In the genomic region with DNA sequence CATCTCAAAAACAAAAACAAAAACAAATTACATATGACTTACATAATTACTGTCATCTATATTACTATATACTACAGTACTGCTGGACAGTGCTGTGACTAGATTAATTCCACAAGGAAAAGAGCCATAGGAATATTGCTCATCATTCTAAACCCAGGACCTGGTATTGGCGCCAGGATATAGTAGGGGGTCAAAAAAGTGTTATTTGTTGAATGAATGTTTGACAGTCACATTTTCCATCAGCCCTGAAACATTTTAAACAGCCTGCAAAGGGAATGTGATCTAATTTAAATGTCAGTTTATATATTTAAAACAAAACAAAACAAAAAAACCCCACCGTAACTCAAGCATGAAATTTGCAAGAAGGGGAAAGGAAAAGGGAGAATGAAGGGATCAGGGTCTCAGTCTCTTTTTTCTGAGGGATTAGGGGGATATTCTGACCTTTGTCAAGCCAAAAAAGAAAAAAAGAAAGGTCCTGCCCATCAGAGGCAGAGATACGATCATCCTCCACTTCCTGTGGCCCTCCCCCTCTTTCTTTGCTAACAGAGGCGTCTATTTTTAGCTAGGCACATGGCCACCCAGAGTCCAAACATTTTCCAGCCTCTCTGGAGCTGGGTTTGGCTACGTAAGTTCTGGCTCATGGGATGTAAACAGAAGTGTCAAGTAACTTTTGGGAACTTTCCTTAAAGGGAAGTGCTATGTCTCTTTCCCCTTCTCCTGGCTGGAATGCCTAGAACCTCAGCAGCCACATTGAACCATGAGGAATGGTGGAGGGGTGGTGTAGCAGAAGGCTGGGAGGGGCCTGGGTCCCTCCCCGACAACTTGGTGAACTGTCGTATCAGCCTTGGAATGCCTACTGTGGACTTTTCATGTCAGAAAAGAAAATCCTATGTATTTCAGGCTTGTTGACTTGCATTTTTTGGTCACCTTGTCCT, we compare ENCODE assay signal across 1 cellular context.
TF ChIP-seq lines count a peak whose summit lies in the region.

No MANE protein-coding gene starts in this region.

TF ChIP-seq in K562, 482 proteins besides CTCF, POLR2A, EP300 and RAD21 (continued from another document and continues in another):
- peak; percentile 57 to 84 for TF ChIP-seq E2F6 (IDR thresholded peaks at IDR 0.05; ENCODE audit: borderline replicate concordance in 1 of 2, extremely low read depth in 1 of 2, insufficient read depth in 1 of 2, insufficient read length in 1 of 2, low read depth in 1 of 2, low read length in 1 of 2, poor library complexity in 1 of 2, severe bottlenecking in 1 of 2)
- TF ChIP-seq JUN (IDR thresholded peaks at IDR 0.05; ENCODE audit: borderline replicate concordance, low read depth, low read length), result 0 out of 2 replicates have a peak, but pooled peaks have one; percentile 56
- 0 out of 2 replicates have a peak, but pooled peaks have one; percentile 25 for TF ChIP-seq JUN (CRISPR knock-in tag; IDR thresholded peaks at IDR 0.05; ENCODE audit: borderline replicate concordance)
- TF ChIP-seq TEAD1 (CRISPR knock-in tag; IDR thresholded peaks at IDR 0.05), result peak; percentile 27 to 71; a peak in 2 of 4 replicates
- no peak for TF ChIP-seq ZNF717 (CRISPR knock-in tag; IDR thresholded peaks at IDR 0.05)
- TF ChIP-seq NR2C2 (CRISPR knock-in tag; IDR thresholded peaks at IDR 0.05), result no peak
- peak; percentile 75 for TF ChIP-seq NR2C2 (tag; IDR thresholded peaks at IDR 0.05)
- TF ChIP-seq, protein P1, sequence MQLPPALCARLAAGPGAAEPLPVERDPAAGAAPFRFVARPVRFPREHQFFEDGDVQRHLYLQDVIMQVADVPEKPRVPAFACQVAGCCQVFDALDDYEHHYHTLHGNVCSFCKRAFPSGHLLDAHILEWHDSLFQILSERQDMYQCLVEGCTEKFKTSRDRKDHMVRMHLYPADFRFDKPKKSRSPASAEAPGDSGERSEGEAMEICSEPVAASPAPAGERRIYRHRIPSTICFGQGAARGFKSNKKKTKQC (CRISPR knock-in tag; IDR thresholded peaks at IDR 0.05), result no peak
- TF ChIP-seq KAT8 (IDR thresholded peaks at IDR 0.05; ENCODE audit: low read depth), result no peak
- TF ChIP-seq AFF4 (CRISPR knock-in tag; IDR thresholded peaks at IDR 0.05), result no peak
- no peak for TF ChIP-seq BRF1 (IDR thresholded peaks at IDR 0.05; ENCODE audit: borderline replicate concordance, extremely low read depth, insufficient read length)
- no peak for TF ChIP-seq PURB (CRISPR knock-in tag; IDR thresholded peaks at IDR 0.05; ENCODE audit: low read depth)
- TF ChIP-seq CHD2 (IDR thresholded peaks at IDR 0.05; ENCODE audit: low read depth, low read length), result no peak
- no peak for TF ChIP-seq HDGF (IDR thresholded peaks at IDR 0.05)
- no peak for TF ChIP-seq ZNF263 (CRISPR knock-in tag; IDR thresholded peaks at IDR 0.05; ENCODE audit: borderline replicate concordance)
- TF ChIP-seq STAT5B (CRISPR knock-in tag; IDR thresholded peaks at IDR 0.05), result no peak
- no peak for TF ChIP-seq POLR2B (IDR thresholded peaks at IDR 0.05; ENCODE audit: low read depth, partially characterized antibody)
- TF ChIP-seq, protein P2, sequence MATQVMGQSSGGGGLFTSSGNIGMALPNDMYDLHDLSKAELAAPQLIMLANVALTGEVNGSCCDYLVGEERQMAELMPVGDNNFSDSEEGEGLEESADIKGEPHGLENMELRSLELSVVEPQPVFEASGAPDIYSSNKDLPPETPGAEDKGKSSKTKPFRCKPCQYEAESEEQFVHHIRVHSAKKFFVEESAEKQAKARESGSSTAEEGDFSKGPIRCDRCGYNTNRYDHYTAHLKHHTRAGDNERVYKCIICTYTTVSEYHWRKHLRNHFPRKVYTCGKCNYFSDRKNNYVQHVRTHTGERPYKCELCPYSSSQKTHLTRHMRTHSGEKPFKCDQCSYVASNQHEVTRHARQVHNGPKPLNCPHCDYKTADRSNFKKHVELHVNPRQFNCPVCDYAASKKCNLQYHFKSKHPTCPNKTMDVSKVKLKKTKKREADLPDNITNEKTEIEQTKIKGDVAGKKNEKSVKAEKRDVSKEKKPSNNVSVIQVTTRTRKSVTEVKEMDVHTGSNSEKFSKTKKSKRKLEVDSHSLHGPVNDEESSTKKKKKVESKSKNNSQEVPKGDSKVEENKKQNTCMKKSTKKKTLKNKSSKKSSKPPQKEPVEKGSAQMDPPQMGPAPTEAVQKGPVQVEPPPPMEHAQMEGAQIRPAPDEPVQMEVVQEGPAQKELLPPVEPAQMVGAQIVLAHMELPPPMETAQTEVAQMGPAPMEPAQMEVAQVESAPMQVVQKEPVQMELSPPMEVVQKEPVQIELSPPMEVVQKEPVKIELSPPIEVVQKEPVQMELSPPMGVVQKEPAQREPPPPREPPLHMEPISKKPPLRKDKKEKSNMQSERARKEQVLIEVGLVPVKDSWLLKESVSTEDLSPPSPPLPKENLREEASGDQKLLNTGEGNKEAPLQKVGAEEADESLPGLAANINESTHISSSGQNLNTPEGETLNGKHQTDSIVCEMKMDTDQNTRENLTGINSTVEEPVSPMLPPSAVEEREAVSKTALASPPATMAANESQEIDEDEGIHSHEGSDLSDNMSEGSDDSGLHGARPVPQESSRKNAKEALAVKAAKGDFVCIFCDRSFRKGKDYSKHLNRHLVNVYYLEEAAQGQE (CRISPR knock-in tag; IDR thresholded peaks at IDR 0.05; ENCODE audit: low read depth), result no peak
- TF ChIP-seq, protein P3, sequence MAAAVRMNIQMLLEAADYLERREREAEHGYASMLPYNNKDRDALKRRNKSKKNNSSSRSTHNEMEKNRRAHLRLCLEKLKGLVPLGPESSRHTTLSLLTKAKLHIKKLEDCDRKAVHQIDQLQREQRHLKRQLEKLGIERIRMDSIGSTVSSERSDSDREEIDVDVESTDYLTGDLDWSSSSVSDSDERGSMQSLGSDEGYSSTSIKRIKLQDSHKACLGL (CRISPR knock-in tag; IDR thresholded peaks at IDR 0.05; ENCODE audit: borderline replicate concordance, poor library complexity, severe bottlenecking), result no peak
- 0 out of 2 replicates have a peak, but pooled peaks have one; percentile 44 for TF ChIP-seq OTX1 (CRISPR knock-in tag; IDR thresholded peaks at IDR 0.05)
- TF ChIP-seq ETS1 (conservative IDR thresholded peaks at IDR 0.05; ENCODE audit: control insufficient read depth, low read depth, low read length), result no peak
- 0 out of 2 replicates have a peak, but pooled peaks have one; percentile 15 for TF ChIP-seq NFE2 (IDR thresholded peaks at IDR 0.05; ENCODE audit: low read depth)
- no peak for TF ChIP-seq U2AF1 (optimal IDR thresholded peaks at IDR 0.05; ENCODE audit: low read depth, low read length)
- TF ChIP-seq MTF1 (CRISPR knock-in tag; IDR thresholded peaks at IDR 0.05; ENCODE audit: borderline replicate concordance), result no peak
- TF ChIP-seq ZNF592 (IDR thresholded peaks at IDR 0.05), result peak; percentile 100
- TF ChIP-seq, protein P4, sequence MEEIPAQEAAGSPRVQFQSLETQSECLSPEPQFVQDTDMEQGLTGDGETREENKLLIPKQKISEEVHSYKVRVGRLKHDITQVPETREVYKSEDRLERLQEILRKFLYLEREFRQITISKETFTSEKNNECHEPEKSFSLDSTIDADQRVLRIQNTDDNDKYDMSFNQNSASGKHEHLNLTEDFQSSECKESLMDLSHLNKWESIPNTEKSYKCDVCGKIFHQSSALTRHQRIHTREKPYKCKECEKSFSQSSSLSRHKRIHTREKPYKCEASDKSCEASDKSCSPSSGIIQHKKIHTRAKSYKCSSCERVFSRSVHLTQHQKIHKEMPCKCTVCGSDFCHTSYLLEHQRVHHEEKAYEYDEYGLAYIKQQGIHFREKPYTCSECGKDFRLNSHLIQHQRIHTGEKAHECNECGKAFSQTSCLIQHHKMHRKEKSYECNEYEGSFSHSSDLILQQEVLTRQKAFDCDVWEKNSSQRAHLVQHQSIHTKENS (CRISPR knock-in tag; IDR thresholded peaks at IDR 0.05), result 0 out of 2 replicates have a peak, but pooled peaks have one; percentile 40
- TF ChIP-seq KDM4B (IDR thresholded peaks at IDR 0.05; ENCODE audit: borderline replicate concordance in 2 of 2, low read depth in 1 of 2), result no peak; a peak in 1 of 4 replicates
- no peak for TF ChIP-seq ZNF274 (IDR thresholded peaks at IDR 0.05; ENCODE audit: borderline replicate concordance, low read depth, low read length)
- TF ChIP-seq, protein P5, sequence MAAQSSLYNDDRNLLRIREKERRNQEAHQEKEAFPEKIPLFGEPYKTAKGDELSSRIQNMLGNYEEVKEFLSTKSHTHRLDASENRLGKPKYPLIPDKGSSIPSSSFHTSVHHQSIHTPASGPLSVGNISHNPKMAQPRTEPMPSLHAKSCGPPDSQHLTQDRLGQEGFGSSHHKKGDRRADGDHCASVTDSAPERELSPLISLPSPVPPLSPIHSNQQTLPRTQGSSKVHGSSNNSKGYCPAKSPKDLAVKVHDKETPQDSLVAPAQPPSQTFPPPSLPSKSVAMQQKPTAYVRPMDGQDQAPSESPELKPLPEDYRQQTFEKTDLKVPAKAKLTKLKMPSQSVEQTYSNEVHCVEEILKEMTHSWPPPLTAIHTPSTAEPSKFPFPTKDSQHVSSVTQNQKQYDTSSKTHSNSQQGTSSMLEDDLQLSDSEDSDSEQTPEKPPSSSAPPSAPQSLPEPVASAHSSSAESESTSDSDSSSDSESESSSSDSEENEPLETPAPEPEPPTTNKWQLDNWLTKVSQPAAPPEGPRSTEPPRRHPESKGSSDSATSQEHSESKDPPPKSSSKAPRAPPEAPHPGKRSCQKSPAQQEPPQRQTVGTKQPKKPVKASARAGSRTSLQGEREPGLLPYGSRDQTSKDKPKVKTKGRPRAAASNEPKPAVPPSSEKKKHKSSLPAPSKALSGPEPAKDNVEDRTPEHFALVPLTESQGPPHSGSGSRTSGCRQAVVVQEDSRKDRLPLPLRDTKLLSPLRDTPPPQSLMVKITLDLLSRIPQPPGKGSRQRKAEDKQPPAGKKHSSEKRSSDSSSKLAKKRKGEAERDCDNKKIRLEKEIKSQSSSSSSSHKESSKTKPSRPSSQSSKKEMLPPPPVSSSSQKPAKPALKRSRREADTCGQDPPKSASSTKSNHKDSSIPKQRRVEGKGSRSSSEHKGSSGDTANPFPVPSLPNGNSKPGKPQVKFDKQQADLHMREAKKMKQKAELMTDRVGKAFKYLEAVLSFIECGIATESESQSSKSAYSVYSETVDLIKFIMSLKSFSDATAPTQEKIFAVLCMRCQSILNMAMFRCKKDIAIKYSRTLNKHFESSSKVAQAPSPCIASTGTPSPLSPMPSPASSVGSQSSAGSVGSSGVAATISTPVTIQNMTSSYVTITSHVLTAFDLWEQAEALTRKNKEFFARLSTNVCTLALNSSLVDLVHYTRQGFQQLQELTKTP (IDR thresholded peaks at IDR 0.05; ENCODE audit: low read depth in 1 of 2, partially characterized antibody in 2 of 2), result peak in 1 of 2 experiments; percentile 69
- no peak for TF ChIP-seq IRF2 (CRISPR knock-in tag; IDR thresholded peaks at IDR 0.05)
